Comparison of ENCODE assay signal across 19 cellular contexts in genomic region chr1:8555582-8555981, GRCh38.
DNase-seq lines count a peak whose midpoint lies in the region; ATAC-seq, FAIRE-seq and TF ChIP-seq lines count a peak whose summit lies in the region.
"Had no signal": no experiment of that assay in that cellular context is flagged by ENCODE, and none has a peak within 500 bp of the region (broad histone marks: within the 10 kb centered on the region; RNA-seq: fewer than 3 reads in every experiment).

No MANE protein-coding gene starts in this region.

- H3K4me1 ChIP-seq in OCI-LY7 (ENCODE audit: insufficient read depth, low read length, poor library complexity, severe bottlenecking) (peaks cover 35% of the 10 kb centered on the region), keratinocyte (ENCODE audit: control insufficient read depth, extremely low read depth, insufficient read depth, low read length) (peaks cover 10% of the 10 kb centered on the region), thyroid gland (peaks cover 28 to 32% of the 10 kb centered on the region in 2 donors)

- FAIRE-seq in keratinocyte (lab: Jason Lieb, UNC): no peak
- FAIRE-seq: GM18507, H1 had no signal

- no peaks in the 10 kb centered on the region for H3K9me1 ChIP-seq in keratinocyte (ENCODE audit: control insufficient read depth, extremely low read depth, insufficient read depth, low read length)

- ATAC-seq in HG02970 (IDR thresholded peaks at IDR 0.05; ENCODE audit: low FRiP score, unreplicated experiment): no peak
- ATAC-seq: upper lobe of right lung had no signal

- no peaks in the 10 kb centered on the region for H3K27me3 ChIP-seq in keratinocyte (ENCODE audit: control insufficient read depth, extremely low read depth, insufficient read depth, low read length)
- no peaks in the 10 kb centered on the region for H3K27me3 ChIP-seq in thyroid gland
- H3K27me3 ChIP-seq: right atrium auricular region, upper lobe of right lung had no signal

- H3K9me3 ChIP-seq in OCI-LY7 (ENCODE audit: low read length) (no peaks in the 10 kb centered on the region), keratinocyte (ENCODE audit: control insufficient read depth, low read depth, low read length) (no peaks in the 10 kb centered on the region), thyroid gland (no peaks in the 10 kb centered on the region)
- H3K9me3 ChIP-seq: right atrium auricular region, upper lobe of right lung had no signal

- H2AFZ ChIP-seq in OCI-LY7 (ENCODE audit: low read length): no peak overlapping the region
- no peak overlapping the region for H2AFZ ChIP-seq in keratinocyte (ENCODE audit: control insufficient read depth, low read length)

- H3K27ac ChIP-seq in OCI-LY7 (ENCODE audit: low read depth, low read length, poor library complexity, severe bottlenecking): no peak overlapping the region
- H3K27ac ChIP-seq in keratinocyte (ENCODE audit: control insufficient read depth, insufficient read depth, low read length): peak overlapping the region; percentile 69
- H3K27ac ChIP-seq in thyroid gland: peak overlapping the region; percentile 6 to 46 (median 21)
- H3K27ac ChIP-seq: right atrium auricular region, upper lobe of right lung had no signal

- H3K4me2 ChIP-seq in OCI-LY7 (ENCODE audit: low read length) (0 out of 2 replicates have a peak overlapping the region, but pooled peaks have one; percentile 23), keratinocyte (ENCODE audit: control insufficient read depth, extremely low read depth, insufficient read depth, low read depth, low read length) (no peak overlapping the region)

- H3K9me2 ChIP-seq in OCI-LY7 (ENCODE audit: insufficient read depth, low read length): no peaks in the 10 kb centered on the region

- H3K4me3 Mint-ChIP-seq in activated naive CD4-positive, alpha-beta T cell treated with anti-CD3 and anti-CD28 coated beads, Interleukin-2, amount 50 U/mL, for 24 hours: no peak overlapping the region
- H3K4me3 Mint-ChIP-seq: activated CD4-positive, alpha-beta memory T cell treated with anti-CD3 and anti-CD28 coated beads for 36 hours; CD4-positive, CD25-positive, alpha-beta regulatory T cell; naive B cell had no signal

- peaks cover 41% of the 10 kb centered on the region for H3K4me1 Mint-ChIP-seq in activated naive CD4-positive, alpha-beta T cell treated with anti-CD3 and anti-CD28 coated beads, Interleukin-2, amount 50 U/mL, for 24 hours

- intact Hi-C loops in OCI-LY7 (cut with micrococcal nuclease; ENCODE audit: unreplicated experiment) (no loop called here), thyroid gland (cut with DNase I) (loop anchor here (10.0 kb wide), 1 partner anchor 289 kb away; no protein-coding TSS in a partner anchor)

- peak overlapping the region; percentile 69 for H3K27ac Mint-ChIP-seq in activated naive CD4-positive, alpha-beta T cell treated with anti-CD3 and anti-CD28 coated beads, Interleukin-2, amount 50 U/mL, for 24 hours

- H3K36me3 Mint-ChIP-seq in activated naive CD4-positive, alpha-beta T cell treated with anti-CD3 and anti-CD28 coated beads, Interleukin-2, amount 50 U/mL, for 24 hours: peaks cover 11% of the 10 kb centered on the region

- no peak for TF ChIP-seq CTCF in OCI-LY7 (conservative IDR thresholded peaks at IDR 0.05; ENCODE audit: low read length)
- no peak for TF ChIP-seq CTCF in keratinocyte (optimal IDR thresholded peaks at IDR 0.05 in 1 of 3, IDR thresholded peaks at IDR 0.05 in 1 of 3, conservative IDR thresholded peaks at IDR 0.05 in 1 of 3; ENCODE audit: extremely low read depth in 1 of 3, insufficient read depth in 2 of 3, low read length in 3 of 3)
- TF ChIP-seq CTCF in thyroid gland (IDR thresholded peaks at IDR 0.05): no peak

- no peaks in the 10 kb centered on the region for H4K20me1 ChIP-seq in OCI-LY7 (ENCODE audit: insufficient read depth, low read length)
- H4K20me1 ChIP-seq in keratinocyte (ENCODE audit: control insufficient read depth, extremely low read depth, insufficient read depth, low read length): no peaks in the 10 kb centered on the region

- H3K27me3 Mint-ChIP-seq in activated naive CD4-positive, alpha-beta T cell treated with anti-CD3 and anti-CD28 coated beads, Interleukin-2, amount 50 U/mL, for 24 hours: no peaks in the 10 kb centered on the region
- H3K27me3 Mint-ChIP-seq: activated CD4-positive, alpha-beta memory T cell treated with anti-CD3 and anti-CD28 coated beads for 36 hours; CD4-positive, CD25-positive, alpha-beta regulatory T cell; naive B cell had no signal

- TSS peak; percentile 48 for BruUV-seq in OCI-LY7 (replicated peaks; lab: Mats Ljungman, UMichigan)

- no peaks in the 10 kb centered on the region for H3K9me3 Mint-ChIP-seq in activated naive CD4-positive, alpha-beta T cell treated with anti-CD3 and anti-CD28 coated beads, Interleukin-2, amount 50 U/mL, for 24 hours
- H3K9me3 Mint-ChIP-seq: activated CD4-positive, alpha-beta memory T cell treated with anti-CD3 and anti-CD28 coated beads for 36 hours; CD4-positive, CD25-positive, alpha-beta regulatory T cell; naive B cell had no signal

- no peak overlapping the region for H3K9ac ChIP-seq in keratinocyte (ENCODE audit: control insufficient read depth, extremely low read depth, insufficient read depth, low read length)

- no peak for DNase-seq in activated naive CD4-positive, alpha-beta T cell treated with Interleukin-2 at 50 U/mL for 16 hours
- no peak for DNase-seq in OCI-LY7 (ENCODE audit: low spot score)
- DNase-seq in keratinocyte (ENCODE audit: low read depth, low spot score): no peak
- DNase-seq in thyroid gland: no peak
- no peak for DNase-seq in ureter (ENCODE audit: low spot score)
- DNase-seq: amygdala; CD4-positive, CD25-positive, alpha-beta regulatory T cell; cortex of kidney; MM.1S; naive B cell; NCI-H1436 treated with DMSO at 0.1 percent for 48 hours; NCI-H524; upper lobe of right lung had no signal

- peaks cover 8% of the 10 kb centered on the region; the same call in 1 of the 2 replicates for H3K79me2 ChIP-seq in OCI-LY7 (ENCODE audit: insufficient read depth, low read depth, low read length)
- peaks cover 7% of the 10 kb centered on the region for H3K79me2 ChIP-seq in keratinocyte (ENCODE audit: control insufficient read depth, insufficient read depth, low read length)

- dilution Hi-C loops in keratinocyte (cut with MboI; ENCODE audit: extremely low pct_ligation_motif_present, low sequenced_read_pairs): no loop called here

- POLR2A ChIA-PET in OCI-LY7 (lab: Charles Lee): interaction anchor here (0.5 to 0.6 kb wide), 2 partner anchors 16 to 1765 kb away, joined by 3 read pairs; no protein-coding TSS in a partner anchor

- no peak for TF ChIP-seq POLR2A in thyroid gland (IDR thresholded peaks at IDR 0.05)

- CTCF ChIA-PET in OCI-LY7 (lab: Charles Lee; ENCODE audit: unreplicated experiment): no interaction called here

- H3K36me3 ChIP-seq in OCI-LY7 (ENCODE audit: insufficient read depth, low read length): peaks cover 32% of the 10 kb centered on the region
- H3K36me3 ChIP-seq in keratinocyte (ENCODE audit: control insufficient read depth in 2 of 2, extremely low read depth in 1 of 2, insufficient read depth in 2 of 2, low read length in 2 of 2): peaks cover 0 to 1% of the 10 kb centered on the region in 2 experiments
- no peaks in the 10 kb centered on the region for H3K36me3 ChIP-seq in thyroid gland
- H3K36me3 ChIP-seq: right atrium auricular region, upper lobe of right lung had no signal

- no peak overlapping the region for H3K4me3 ChIP-seq in OCI-LY7 (ENCODE audit: low read depth, low read length, poor library complexity, severe bottlenecking)
- H3K4me3 ChIP-seq in keratinocyte (ENCODE audit: control insufficient read depth in 2 of 3, extremely low read depth in 1 of 3, insufficient read depth in 2 of 3, low read depth in 1 of 3, low read length in 3 of 3): no peak overlapping the region
- no peak overlapping the region for H3K4me3 ChIP-seq in thyroid gland (replicated peaks in 1 of 3)
- H3K4me3 ChIP-seq: right atrium auricular region, upper lobe of right lung had no signal
